In genomic region chr13:49443689-49444516, GRCh38 we compare ENCODE assay signal across 8 cellular contexts. TPM values are rescaled to one million over a fixed set of nuclear protein-coding genes. Genes with fewer than 3 reads are reported as not detected.
DNase-seq lines count a peak whose midpoint lies in the region; ATAC-seq and TF ChIP-seq lines count a peak whose summit lies in the region.

Gene CAB39L, minus strand, starts transcription at chr13:49444064. Its CDS starts 61,154 bp downstream, at chr13:49382910.
A gene with protein sequence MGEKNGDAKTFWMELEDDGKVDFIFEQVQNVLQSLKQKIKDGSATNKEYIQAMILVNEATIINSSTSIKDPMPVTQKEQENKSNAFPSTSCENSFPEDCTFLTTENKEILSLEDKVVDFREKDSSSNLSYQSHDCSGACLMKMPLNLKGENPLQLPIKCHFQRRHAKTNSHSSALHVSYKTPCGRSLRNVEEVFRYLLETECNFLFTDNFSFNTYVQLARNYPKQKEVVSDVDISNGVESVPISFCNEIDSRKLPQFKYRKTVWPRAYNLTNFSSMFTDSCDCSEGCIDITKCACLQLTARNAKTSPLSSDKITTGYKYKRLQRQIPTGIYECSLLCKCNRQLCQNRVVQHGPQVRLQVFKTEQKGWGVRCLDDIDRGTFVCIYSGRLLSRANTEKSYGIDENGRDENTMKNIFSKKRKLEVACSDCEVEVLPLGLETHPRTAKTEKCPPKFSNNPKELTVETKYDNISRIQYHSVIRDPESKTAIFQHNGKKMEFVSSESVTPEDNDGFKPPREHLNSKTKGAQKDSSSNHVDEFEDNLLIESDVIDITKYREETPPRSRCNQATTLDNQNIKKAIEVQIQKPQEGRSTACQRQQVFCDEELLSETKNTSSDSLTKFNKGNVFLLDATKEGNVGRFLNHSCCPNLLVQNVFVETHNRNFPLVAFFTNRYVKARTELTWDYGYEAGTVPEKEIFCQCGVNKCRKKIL (plus strand): TSS chr13:49444274. CDS start chr13:49451894, 7,620 bp downstream.

- no peaks in the 10 kb centered on the region for H3K27me3 Mint-ChIP-seq in nephron (ENCODE audit: low read depth)
- no peaks in the 10 kb centered on the region for H3K27me3 Mint-ChIP-seq in stimulated activated naive CD8-positive, alpha-beta T cell treated with anti-CD3 and anti-CD28 coated beads, Interleukin-15, Interleukin-2, amounts not matched to agents 100 ng/mL and 50 ng/mL, for 24 hours

- peak; percentile 17; the same call in 1 of the 2 replicates for TF ChIP-seq CTCF in LNCAP (IDR thresholded peaks at IDR 0.05)
- peak; percentile 36 for TF ChIP-seq CTCF in RWPE2 (IDR thresholded peaks at IDR 0.05; ENCODE audit: poor library complexity, severe bottlenecking)
- peak; percentile 48 for TF ChIP-seq CTCF in fibroblast of the aortic adventitia (IDR thresholded peaks at IDR 0.05; ENCODE audit: insufficient read depth, low read length)
- peak; percentile 19 to 30 (median 28) for TF ChIP-seq CTCF in nephron (IDR thresholded peaks at IDR 0.05; ENCODE audit: unreplicated experiment in 3 of 3)

- peak within 1 kb of the TSS; percentile 82 for H3K27ac ChIP-seq in RWPE2 (ENCODE audit: poor library complexity, severe bottlenecking)

- peak; percentile 96 for ATAC-seq in RWPE2 (ENCODE audit: low read depth)

- H3K9me3 ChIP-seq in RWPE2 (ENCODE audit: severe bottlenecking) = no peaks in the 10 kb centered on the region

- DNase-seq in ELF-1 (ENCODE audit: low read depth, low spot score) (peak; percentile 100), GOT3 (lab: John Stamatoyannopoulos, UW) (peak; percentile 94), RWPE2 (ENCODE audit: low spot score) (peak; percentile 98), fibroblast of the aortic adventitia (ENCODE audit: low read depth) (peak; percentile 98)
- peak; percentile 100 for DNase-seq in activated effector memory CD4-positive, alpha-beta T cell treated with anti-CD3 and anti-CD28 coated beads, Interleukin-2, amount 50 U/mL, for 16 hours

- no peaks in the 10 kb centered on the region for H3K36me3 Mint-ChIP-seq in nephron (ENCODE audit: low read depth)
- peaks cover 10% of the 10 kb centered on the region for H3K36me3 Mint-ChIP-seq in stimulated activated naive CD8-positive, alpha-beta T cell treated with anti-CD3 and anti-CD28 coated beads, Interleukin-15, Interleukin-2, amounts not matched to agents 100 ng/mL and 50 ng/mL, for 24 hours (ENCODE audit: low read depth)

- H3K4me3 ChIP-seq in RWPE2 (ENCODE audit: severe bottlenecking) = peak within 1 kb of the TSS; percentile 68
- peak within 1 kb of the TSS; percentile 97 for H3K4me3 ChIP-seq in fibroblast of the aortic adventitia (ENCODE audit: low read depth, low read length)

- peak within 1 kb of the TSS; percentile 93 to 95 (median 94) for H3K4me3 Mint-ChIP-seq in nephron
- peak within 1 kb of the TSS; percentile 92 for H3K4me3 Mint-ChIP-seq in stimulated activated naive CD8-positive, alpha-beta T cell treated with anti-CD3 and anti-CD28 coated beads, Interleukin-15, Interleukin-2, amounts not matched to agents 100 ng/mL and 50 ng/mL, for 24 hours

- H3K27ac Mint-ChIP-seq in nephron = peak within 1 kb of the TSS; percentile 97 to 100 (median 100)
- peak within 1 kb of the TSS; percentile 97 for H3K27ac Mint-ChIP-seq in stimulated activated naive CD8-positive, alpha-beta T cell treated with anti-CD3 and anti-CD28 coated beads, Interleukin-15, Interleukin-2, amounts not matched to agents 100 ng/mL and 50 ng/mL, for 24 hours

- H3K4me1 ChIP-seq in RWPE2 (ENCODE audit: insufficient read depth, poor library complexity, severe bottlenecking) = peaks cover 12% of the 10 kb centered on the region

- H3K9me3 Mint-ChIP-seq in nephron = no peaks in the 10 kb centered on the region
- no peaks in the 10 kb centered on the region for H3K9me3 Mint-ChIP-seq in stimulated activated naive CD8-positive, alpha-beta T cell treated with anti-CD3 and anti-CD28 coated beads, Interleukin-15, Interleukin-2, amounts not matched to agents 100 ng/mL and 50 ng/mL, for 24 hours

- H3K36me3 ChIP-seq in RWPE2 (ENCODE audit: low read depth) = no peaks in the 10 kb centered on the region

- peaks cover 12% of the 10 kb centered on the region for H3K4me1 Mint-ChIP-seq in nephron
- H3K4me1 Mint-ChIP-seq in stimulated activated naive CD8-positive, alpha-beta T cell treated with anti-CD3 and anti-CD28 coated beads, Interleukin-15, Interleukin-2, amounts not matched to agents 100 ng/mL and 50 ng/mL, for 24 hours (ENCODE audit: low read depth) = peaks cover 74% of the 10 kb centered on the region

- H3K27me3 ChIP-seq in RWPE2 (ENCODE audit: insufficient read depth, poor library complexity, severe bottlenecking) = no peaks in the 10 kb centered on the region

RNA-seq across cellular contexts. Expression of gene CAB39L, which starts in this region (rescaled TPM):
- total RNA-seq in fibroblast of the aortic adventitia (ENCODE audit: low replicate concordance) = 19.9 and 23.3 TPM in 2 replicates

RNA-seq across cellular contexts. Expression of the second gene that starts in this region (rescaled TPM):
- total RNA-seq in fibroblast of the aortic adventitia (ENCODE audit: low replicate concordance) = 6.1 and 11.0 TPM in 2 replicates

Comparison
In these comparisons a context has a peak if more than half of its experiments do, and no peak if none do; other contexts are left out.
1. Peak in every context shown above with its lines: DNase-seq, ATAC-seq, H3K4me3 ChIP-seq and H3K27ac ChIP-seq.